ENCODE assay signal across 16 cellular contexts in genomic region chr10:113842171-113842570, GRCh38.
DNase-seq lines count a peak whose midpoint lies in the region; ATAC-seq lines count a peak whose summit lies in the region.
"Had no signal": no experiment of that assay in that cellular context is flagged by ENCODE, and none has a peak within 500 bp of the region (broad histone marks: within the 10 kb centered on the region; RNA-seq: fewer than 3 reads in every experiment).

No MANE protein-coding gene starts in this region.

- DNase-seq in NCI-H2107 treated with DMSO at 0.1 percent for 48 hours (lab: John Stamatoyannopoulos, UW; ENCODE audit: unreplicated experiment) = peak; percentile 34
- DNase-seq in NCI-H2107 (lab: John Stamatoyannopoulos, UW) = no peak
- DNase-seq in stimulated activated naive CD8-positive, alpha-beta T cell treated with anti-CD3 and anti-CD28 coated beads, Interleukin-15, Interleukin-2, amounts not matched to agents 100 U/mL and 50 U/mL, for 24 hours = no peak
- no peak for DNase-seq in stimulated activated naive CD8-positive, alpha-beta T cell treated with anti-CD3 and anti-CD28 coated beads, Interleukin-15, amount 100 ng/mL, for 72 hours
- DNase-seq in activated naive CD8-positive, alpha-beta T cell treated with anti-CD3 and anti-CD28 coated beads, Interleukin-2, amount 50 U/mL, for 24 hours = no peak
- DNase-seq in substantia nigra (lab: John Stamatoyannopoulos, UW) = no peak
- DNase-seq in hypothalamus (lab: John Stamatoyannopoulos, UW) = no peak
- DNase-seq: CD8-positive, alpha-beta T cell; COR-L47; DMS153; DMS79 treated with DMSO at 0.1 percent for 48 hours; EL had no signal

- no peaks in the 10 kb centered on the region for H3K27me3 Mint-ChIP-seq in stimulated activated naive CD8-positive, alpha-beta T cell treated with anti-CD3 and anti-CD28 coated beads, Interleukin-15, amount 100 ng/mL, for 72 hours
- H3K27me3 Mint-ChIP-seq in activated naive CD8-positive, alpha-beta T cell treated with anti-CD3 and anti-CD28 coated beads, Interleukin-2, amount 50 U/mL, for 24 hours = no peaks in the 10 kb centered on the region

- no peak overlapping the region for H3K4me3 Mint-ChIP-seq in stimulated activated naive CD8-positive, alpha-beta T cell treated with anti-CD3 and anti-CD28 coated beads, Interleukin-15, amount 100 ng/mL, for 72 hours
- H3K4me3 Mint-ChIP-seq in activated naive CD8-positive, alpha-beta T cell treated with anti-CD3 and anti-CD28 coated beads, Interleukin-2, amount 50 U/mL, for 24 hours = no peak overlapping the region
- H3K4me3 Mint-ChIP-seq: CD14-positive monocyte; CD8-positive, alpha-beta T cell had no signal

- H3K27ac ChIP-seq in substantia nigra (ENCODE audit: low read depth, low read length, poor library complexity, severe bottlenecking) = no peak overlapping the region
- H3K27ac ChIP-seq: 22Rv1 had no signal

- H3K4me1 Mint-ChIP-seq in stimulated activated naive CD8-positive, alpha-beta T cell treated with anti-CD3 and anti-CD28 coated beads, Interleukin-15, amount 100 ng/mL, for 72 hours = peaks cover 4% of the 10 kb centered on the region
- peaks cover 19% of the 10 kb centered on the region for H3K4me1 Mint-ChIP-seq in activated naive CD8-positive, alpha-beta T cell treated with anti-CD3 and anti-CD28 coated beads, Interleukin-2, amount 50 U/mL, for 24 hours

- H3K36me3 Mint-ChIP-seq in activated naive CD8-positive, alpha-beta T cell treated with anti-CD3 and anti-CD28 coated beads, Interleukin-2, amount 50 U/mL, for 24 hours (ENCODE audit: low read depth) = peaks cover 47% of the 10 kb centered on the region

- ATAC-seq in stimulated activated naive CD8-positive, alpha-beta T cell treated with anti-CD3 and anti-CD28 coated beads, Interleukin-15, Interleukin-2, amounts not matched to agents 100 U/mL and 50 U/mL, for 24 hours = peak; percentile 46
- no peak for ATAC-seq in stimulated activated naive CD8-positive, alpha-beta T cell treated with anti-CD3 and anti-CD28 coated beads, Interleukin-15, amount 100 ng/mL, for 72 hours
- peak; percentile 54 for ATAC-seq in activated naive CD8-positive, alpha-beta T cell treated with anti-CD3 and anti-CD28 coated beads, Interleukin-2, amount 50 U/mL, for 24 hours
- ATAC-seq: CD8-positive, alpha-beta T cell; HCT116; HepG2 had no signal

- H3K9me3 Mint-ChIP-seq in stimulated activated naive CD8-positive, alpha-beta T cell treated with anti-CD3 and anti-CD28 coated beads, Interleukin-15, amount 100 ng/mL, for 72 hours = no peaks in the 10 kb centered on the region
- H3K9me3 Mint-ChIP-seq in activated naive CD8-positive, alpha-beta T cell treated with anti-CD3 and anti-CD28 coated beads, Interleukin-2, amount 50 U/mL, for 24 hours = no peaks in the 10 kb centered on the region
- H3K9me3 Mint-ChIP-seq: CD14-positive monocyte; CD8-positive, alpha-beta T cell had no signal

- no peak overlapping the region for H3K27ac Mint-ChIP-seq in stimulated activated naive CD8-positive, alpha-beta T cell treated with anti-CD3 and anti-CD28 coated beads, Interleukin-15, amount 100 ng/mL, for 72 hours
- H3K27ac Mint-ChIP-seq in activated naive CD8-positive, alpha-beta T cell treated with anti-CD3 and anti-CD28 coated beads, Interleukin-2, amount 50 U/mL, for 24 hours = no peak overlapping the region
- H3K27ac Mint-ChIP-seq: CD14-positive monocyte; CD8-positive, alpha-beta T cell had no signal
